ENCODE assay signal across 14 cellular contexts in the genomic region with DNA sequence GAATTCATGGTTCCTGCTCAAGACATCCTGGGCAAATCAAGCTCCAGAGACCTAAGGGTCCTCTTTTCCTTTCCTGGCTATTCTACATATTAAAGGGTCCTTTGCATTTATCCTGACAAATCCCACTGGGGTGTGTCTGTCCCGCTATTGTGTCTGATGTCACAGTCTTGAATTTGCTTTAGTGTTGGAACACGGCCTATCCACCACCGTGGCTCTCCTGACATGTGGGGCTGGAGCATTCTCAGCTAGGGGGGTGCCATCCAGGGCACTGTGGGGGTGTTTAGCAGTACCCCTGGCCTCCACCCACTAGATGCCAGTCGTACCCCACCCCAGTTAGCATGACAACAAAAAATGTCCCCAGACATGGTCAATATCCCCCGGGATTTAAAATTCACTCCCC.
DNase-seq lines count a peak whose midpoint lies in the region; ATAC-seq and TF ChIP-seq lines count a peak whose summit lies in the region.
"Had no signal": no experiment of that assay in that cellular context is flagged by ENCODE, and none has a peak within 500 bp of the region (broad histone marks: within the 10 kb centered on the region; RNA-seq: fewer than 3 reads in every experiment).

No MANE protein-coding gene starts in this region.

- H3K27me3 ChIP-seq in DOHH2 (ENCODE audit: control insufficient read depth, low read length) (no peaks in the 10 kb centered on the region), sigmoid colon (peaks cover 0 to 39% (median 7%) of the 10 kb centered on the region in 3 donors)

- H3K27ac ChIP-seq in DOHH2 (ENCODE audit: low read depth, low read length) (peak overlapping the region; percentile 86), sigmoid colon (no peak overlapping the region)

- H3F3A ChIP-seq in DOHH2 (ENCODE audit: control insufficient read depth, insufficient read depth), result peaks cover 45% of the 10 kb centered on the region

- H3K27ac Mint-ChIP-seq in activated T-cell treated with anti-CD3 and anti-CD28 coated beads, Interleukin-2, amount 50 U/mL, for 24 hours, result no peak overlapping the region
- H3K27ac Mint-ChIP-seq in activated T-cell treated with anti-CD3 and anti-CD28 coated beads, Interleukin-2, amount 50 U/mL, for 72 hours, result no peak overlapping the region
- H3K27ac Mint-ChIP-seq in activated naive CD8-positive, alpha-beta T cell treated with anti-CD3 and anti-CD28 coated beads, Interleukin-2, amount 50 U/mL, for 24 hours, result peak overlapping the region; percentile 93
- H3K27ac Mint-ChIP-seq: CD4-positive, CD25-positive, alpha-beta regulatory T cell had no signal

- peak; percentile 27 for DNase-seq in activated T-cell treated with anti-CD3 and anti-CD28 coated beads, Interleukin-2, amount 50 U/mL, for 24 hours
- DNase-seq in activated T-cell treated with anti-CD3 and anti-CD28 coated beads, Interleukin-2, amount 50 U/mL, for 72 hours, result no peak
- DNase-seq in activated naive CD8-positive, alpha-beta T cell treated with anti-CD3 and anti-CD28 coated beads, Interleukin-2, amount 50 U/mL, for 24 hours, result no peak
- DNase-seq in sigmoid colon (peak; percentile 33), GM19238 (ENCODE audit: insufficient read length, low spot score) (no peak), GM03348 (ENCODE audit: low spot score) (no peak), AG08395 (ENCODE audit: low spot score) (no peak)
- DNase-seq: CD4-positive, CD25-positive, alpha-beta regulatory T cell; GOT3; KG1; NCI-H1048; NCI-H146; NCI-H345 had no signal

- no peak for TF ChIP-seq CTCF in DOHH2 (IDR thresholded peaks at IDR 0.05; ENCODE audit: low read depth, low read length, poor library complexity, severe bottlenecking)
- no peak for TF ChIP-seq CTCF in sigmoid colon (IDR thresholded peaks at IDR 0.05)

- H3K9me3 ChIP-seq in DOHH2 (ENCODE audit: control insufficient read depth, insufficient read depth, low read length) (no peaks in the 10 kb centered on the region), sigmoid colon (no peaks in the 10 kb centered on the region)

- peak overlapping the region; percentile 55 for H3K4me3 ChIP-seq in DOHH2 (ENCODE audit: low read length)
- no peak overlapping the region for H3K4me3 ChIP-seq in sigmoid colon

- H3K27me3 Mint-ChIP-seq in activated T-cell treated with anti-CD3 and anti-CD28 coated beads, Interleukin-2, amount 50 U/mL, for 24 hours, result no peaks in the 10 kb centered on the region
- no peaks in the 10 kb centered on the region for H3K27me3 Mint-ChIP-seq in activated T-cell treated with anti-CD3 and anti-CD28 coated beads, Interleukin-2, amount 50 U/mL, for 72 hours (ENCODE audit: low read depth)
- no peaks in the 10 kb centered on the region for H3K27me3 Mint-ChIP-seq in activated naive CD8-positive, alpha-beta T cell treated with anti-CD3 and anti-CD28 coated beads, Interleukin-2, amount 50 U/mL, for 24 hours

- H3K4me2 ChIP-seq in DOHH2 (ENCODE audit: low read length), result peak overlapping the region; percentile 72

- no peak for TF ChIP-seq POLR2A in sigmoid colon (IDR thresholded peaks at IDR 0.05)

- H3K9me3 Mint-ChIP-seq in activated T-cell treated with anti-CD3 and anti-CD28 coated beads, Interleukin-2, amount 50 U/mL, for 24 hours, result no peaks in the 10 kb centered on the region
- H3K9me3 Mint-ChIP-seq in activated T-cell treated with anti-CD3 and anti-CD28 coated beads, Interleukin-2, amount 50 U/mL, for 72 hours, result no peaks in the 10 kb centered on the region
- H3K9me3 Mint-ChIP-seq in activated naive CD8-positive, alpha-beta T cell treated with anti-CD3 and anti-CD28 coated beads, Interleukin-2, amount 50 U/mL, for 24 hours, result no peaks in the 10 kb centered on the region
- H3K9me3 Mint-ChIP-seq: CD4-positive, CD25-positive, alpha-beta regulatory T cell had no signal

- H3K36me3 ChIP-seq in DOHH2 (ENCODE audit: control insufficient read depth, low read length) (no peaks in the 10 kb centered on the region), sigmoid colon (no peaks in the 10 kb centered on the region)

- no peaks in the 10 kb centered on the region for H3K36me3 Mint-ChIP-seq in activated T-cell treated with anti-CD3 and anti-CD28 coated beads, Interleukin-2, amount 50 U/mL, for 24 hours (ENCODE audit: low read depth)
- H3K36me3 Mint-ChIP-seq in activated T-cell treated with anti-CD3 and anti-CD28 coated beads, Interleukin-2, amount 50 U/mL, for 72 hours (ENCODE audit: insufficient read depth in 2 of 2), result no peaks in the 10 kb centered on the region
- H3K36me3 Mint-ChIP-seq in activated naive CD8-positive, alpha-beta T cell treated with anti-CD3 and anti-CD28 coated beads, Interleukin-2, amount 50 U/mL, for 24 hours (ENCODE audit: low read depth), result no peaks in the 10 kb centered on the region
- H3K36me3 Mint-ChIP-seq: CD4-positive, CD25-positive, alpha-beta regulatory T cell had no signal

- WGBS in sigmoid colon, 2 donors, result 75 to 89% methylated on average over 5 of the region's 5 CpGs

- H3K4me3 Mint-ChIP-seq in activated T-cell treated with anti-CD3 and anti-CD28 coated beads, Interleukin-2, amount 50 U/mL, for 24 hours, result no peak overlapping the region
- no peak overlapping the region for H3K4me3 Mint-ChIP-seq in activated T-cell treated with anti-CD3 and anti-CD28 coated beads, Interleukin-2, amount 50 U/mL, for 72 hours
- H3K4me3 Mint-ChIP-seq in activated naive CD8-positive, alpha-beta T cell treated with anti-CD3 and anti-CD28 coated beads, Interleukin-2, amount 50 U/mL, for 24 hours, result no peak overlapping the region
- H3K4me3 Mint-ChIP-seq: CD4-positive, CD25-positive, alpha-beta regulatory T cell had no signal

- H3K9me2 ChIP-seq in DOHH2 (replicated peaks; ENCODE audit: control insufficient read depth, low read length), result no peaks in the 10 kb centered on the region

- ATAC-seq in activated T-cell treated with anti-CD3 and anti-CD28 coated beads, Interleukin-2, amount 50 U/mL, for 72 hours (replicated peaks in 1 of 2), result no peak
- no peak for ATAC-seq in activated naive CD8-positive, alpha-beta T cell treated with anti-CD3 and anti-CD28 coated beads, Interleukin-2, amount 50 U/mL, for 24 hours

- H4K20me1 ChIP-seq in DOHH2 (ENCODE audit: control insufficient read depth, insufficient read depth, low read depth, low read length), result no peaks in the 10 kb centered on the region

- no peaks in the 10 kb centered on the region for H3K79me2 ChIP-seq in DOHH2 (ENCODE audit: control insufficient read depth, low read length)

- intact Hi-C loops in sigmoid colon (cut with DNase I), result no loop called here

- H3K4me1 Mint-ChIP-seq in activated T-cell treated with anti-CD3 and anti-CD28 coated beads, Interleukin-2, amount 50 U/mL, for 24 hours (ENCODE audit: low read depth), result peaks cover 89% of the 10 kb centered on the region
- H3K4me1 Mint-ChIP-seq in activated T-cell treated with anti-CD3 and anti-CD28 coated beads, Interleukin-2, amount 50 U/mL, for 72 hours (ENCODE audit: low read depth), result peaks cover 71% of the 10 kb centered on the region
- H3K4me1 Mint-ChIP-seq in activated naive CD8-positive, alpha-beta T cell treated with anti-CD3 and anti-CD28 coated beads, Interleukin-2, amount 50 U/mL, for 24 hours, result peaks cover 86% of the 10 kb centered on the region

- no peak for TF ChIP-seq EP300 in sigmoid colon (IDR thresholded peaks at IDR 0.05)

- H3K4me1 ChIP-seq in DOHH2 (ENCODE audit: control insufficient read depth, low read length) (peaks cover 100% of the 10 kb centered on the region), sigmoid colon (peaks cover 0 to 5% (median 0%) of the 10 kb centered on the region in 4 donors)

Comparison
In these comparisons a context has a peak if more than half of its experiments do, and no peak if none do; other contexts are left out.
1. DNase-seq: peak in activated T-cell treated with anti-CD3 and anti-CD28 coated beads, Interleukin-2, amount 50 U/mL, for 24 hours (single experiment) and sigmoid colon (single experiment); none in activated T-cell treated with anti-CD3 and anti-CD28 coated beads, Interleukin-2, amount 50 U/mL, for 72 hours (0 of 2), activated naive CD8-positive, alpha-beta T cell treated with anti-CD3 and anti-CD28 coated beads, Interleukin-2, amount 50 U/mL, for 24 hours (single experiment), GM19238 (single experiment), GM03348 (single experiment) and AG08395 (single experiment).